In the genomic region with DNA sequence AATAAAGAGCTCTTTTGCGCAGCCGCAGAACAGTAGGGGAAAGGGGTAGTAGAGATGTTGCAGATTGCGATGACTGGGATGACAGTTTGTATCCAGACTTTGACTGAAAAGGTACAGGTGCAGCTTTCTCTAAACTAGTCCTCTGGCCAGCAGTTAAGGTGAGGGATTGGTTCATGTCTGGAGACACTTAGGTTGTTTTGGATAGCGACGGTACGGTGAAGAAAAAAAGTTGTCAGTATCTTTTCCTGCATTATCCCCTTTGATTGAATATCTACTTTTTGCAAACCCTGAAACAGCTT, we compare ENCODE assay signal across 8 cellular contexts. TPM values are rescaled to one million over a fixed set of nuclear protein-coding genes. Genes with fewer than 3 reads are reported as not detected.
DNase-seq lines count a peak whose midpoint lies in the region; ATAC-seq, FAIRE-seq and TF ChIP-seq lines count a peak whose summit lies in the region.

No MANE protein-coding gene starts in this region.

- no peak for TF ChIP-seq CTCF in IMR-90 (conservative IDR thresholded peaks at IDR 0.05; ENCODE audit: low read depth, low read length)
- TF ChIP-seq CTCF in keratinocyte (optimal IDR thresholded peaks at IDR 0.05 in 1 of 3, IDR thresholded peaks at IDR 0.05 in 1 of 3, conservative IDR thresholded peaks at IDR 0.05 in 1 of 3; ENCODE audit: extremely low read depth in 1 of 3, insufficient read depth in 2 of 3, low read length in 3 of 3) = no peak
- no peak for TF ChIP-seq CTCF in testis (IDR thresholded peaks at IDR 0.05)

- DNase-seq in IMR-90 (no peak), keratinocyte (ENCODE audit: low read depth, low spot score) (no peak), testis (no peak), NCI-H748 (lab: John Stamatoyannopoulos, UW; ENCODE audit: unreplicated experiment) (no peak), NCI-H1105 treated with DMSO at 0.1 percent for 48 hours (lab: John Stamatoyannopoulos, UW) (no peak)

- no peak overlapping the region for H2BK15ac ChIP-seq in IMR-90 (ENCODE audit: low read depth, low read length)

- H3K9ac ChIP-seq in BLaER1 = peak overlapping the region; percentile 90
- H3K9ac ChIP-seq in IMR-90 (ENCODE audit: low read depth, low read length) = peak overlapping the region; percentile 97
- H3K9ac ChIP-seq in keratinocyte (ENCODE audit: control insufficient read depth, extremely low read depth, insufficient read depth, low read length) = peak overlapping the region; percentile 95

- H3K27ac Mint-ChIP-seq in activated naive CD8-positive, alpha-beta T cell = peak overlapping the region; percentile 100

- TF ChIP-seq RAD21 in IMR-90 (IDR thresholded peaks at IDR 0.05; ENCODE audit: low read length) = no peak

- peak overlapping the region; percentile 95 for H3K27ac ChIP-seq in BLaER1
- H3K27ac ChIP-seq in IMR-90 (ENCODE audit: insufficient read depth, low read length) = peak overlapping the region; percentile 96
- H3K27ac ChIP-seq in keratinocyte (ENCODE audit: control insufficient read depth, insufficient read depth, low read length) = peak overlapping the region; percentile 89
- H3K27ac ChIP-seq in testis = peak overlapping the region; percentile 96 to 99

- no peaks in the 10 kb centered on the region for H3K27me3 Mint-ChIP-seq in activated naive CD8-positive, alpha-beta T cell

- ATAC-seq in IMR-90 (ENCODE audit: low read depth) = no peak
- ATAC-seq in HG02610 (IDR thresholded peaks at IDR 0.05; ENCODE audit: unreplicated experiment) = no peak

- TF ChIP-seq POLR2A in IMR-90 (IDR thresholded peaks at IDR 0.05; ENCODE audit: low read depth, low read length) (no peak), testis (IDR thresholded peaks at IDR 0.05) (no peak)

- no peak overlapping the region for H2BK20ac ChIP-seq in IMR-90 (ENCODE audit: low read depth, low read length)

- H3K4me3 ChIP-seq in BLaER1 (peak overlapping the region; percentile 85), IMR-90 (ENCODE audit: insufficient read depth, low read depth, low read length) (peak overlapping the region; percentile 94), keratinocyte (ENCODE audit: control insufficient read depth in 2 of 3, extremely low read depth in 1 of 3, insufficient read depth in 2 of 3, low read depth in 1 of 3, low read length in 3 of 3) (peak overlapping the region; percentile 91 to 100 (median 99)), testis (peak overlapping the region; percentile 92 to 97)

- H2AFZ ChIP-seq in IMR-90 (replicated peaks; ENCODE audit: low read length, poor library complexity) (peak overlapping the region; percentile 97), keratinocyte (ENCODE audit: control insufficient read depth, low read length) (peak overlapping the region; percentile 92)

- peaks cover 23% of the 10 kb centered on the region for H3K79me2 ChIP-seq in keratinocyte (ENCODE audit: control insufficient read depth, insufficient read depth, low read length)

- intact Hi-C loops in IMR-90 (cut with micrococcal nuclease) = loop anchor here (1.0 kb wide), 1 partner anchor 14 kb away; a partner anchor contains a TSS
- intact Hi-C loops in testis (cut with DNase I; ENCODE audit: low total_unique reads) = no loop called here

- H2BK5ac ChIP-seq in IMR-90 (ENCODE audit: low read depth, low read length, poor library complexity, severe bottlenecking) = peak overlapping the region; percentile 82

- H3K9me3 ChIP-seq in BLaER1 = no peaks in the 10 kb centered on the region
- H3K9me3 ChIP-seq in IMR-90 (ENCODE audit: control insufficient read depth, insufficient read depth, low read length) = no peaks in the 10 kb centered on the region
- H3K9me3 ChIP-seq in keratinocyte (ENCODE audit: control insufficient read depth, low read depth, low read length) = no peaks in the 10 kb centered on the region
- no peaks in the 10 kb centered on the region for H3K9me3 ChIP-seq in testis

- no peak for FAIRE-seq in keratinocyte (lab: Jason Lieb, UNC)

- H3K4ac ChIP-seq in IMR-90 (ENCODE audit: low read depth, low read length) = peak overlapping the region; percentile 98; the same call in 1 of the 2 replicates

- peaks cover 14 to 75% of the 10 kb centered on the region in 2 experiments for H3K79me1 ChIP-seq in IMR-90 (ENCODE audit: low read depth in 1 of 2, low read length in 2 of 2)

- CTCF ChIA-PET in IMR-90 (lab: Yijun Ruan, JAX) = interaction anchor here (1.1 kb wide), 1 partner anchor 16 kb away, joined by 3 read pairs; no protein-coding TSS in a partner anchor

- dilution Hi-C loops in IMR-90 (cut with HindIII; ENCODE audit: low sequenced_read_pairs, unreplicated experiment) = no loop called here
- dilution Hi-C loops in keratinocyte (cut with MboI; ENCODE audit: extremely low pct_ligation_motif_present, low sequenced_read_pairs) = no loop called here

- peaks cover 43% of the 10 kb centered on the region for H3K36me3 ChIP-seq in BLaER1
- peaks cover 25% of the 10 kb centered on the region for H3K36me3 ChIP-seq in IMR-90 (ENCODE audit: control insufficient read depth, insufficient read depth, low read length)
- H3K36me3 ChIP-seq in keratinocyte (ENCODE audit: control insufficient read depth in 2 of 2, extremely low read depth in 1 of 2, insufficient read depth in 2 of 2, low read length in 2 of 2) = peaks cover 15 to 16% of the 10 kb centered on the region in 2 experiments
- H3K36me3 ChIP-seq in testis (ENCODE audit: low read depth, missing control alignments) = no peaks in the 10 kb centered on the region

- no peaks in the 10 kb centered on the region for H3K9me3 Mint-ChIP-seq in activated naive CD8-positive, alpha-beta T cell (ENCODE audit: low read depth)

- H3K14ac ChIP-seq in IMR-90 (replicated peaks; ENCODE audit: low read depth, low read length) = peak overlapping the region; percentile 95

- WGBS in IMR-90 (ENCODE audit: extremely low coverage in 2 of 2, insufficient read length in 1 of 2), 2 experiments = 13% methylated on average over 1 of the region's 6 CpGs; no CpG with 5 or more reads in 1 of the 2 experiments
- WGBS in testis, 2 donors = 3% methylated on average over 6 of the region's 6 CpGs

- no peak overlapping the region for H3K18ac ChIP-seq in IMR-90 (ENCODE audit: low read depth, low read length)

- peak overlapping the region; percentile 71 to 98; a peak in 3 of 4 replicates for H4K8ac ChIP-seq in IMR-90 (ENCODE audit: low read depth in 2 of 2, low read length in 2 of 2)

- peaks cover 10% of the 10 kb centered on the region for H3K36me3 Mint-ChIP-seq in activated naive CD8-positive, alpha-beta T cell

- peak overlapping the region; percentile 87; the same call in 1 of the 2 replicates for H3K56ac ChIP-seq in IMR-90 (ENCODE audit: extremely low read depth, insufficient read depth, low read length)

- H3K9me1 ChIP-seq in IMR-90 (ENCODE audit: insufficient read depth, low read length) = peaks cover 6% of the 10 kb centered on the region; the same call in 1 of the 2 replicates
- peaks cover 4% of the 10 kb centered on the region for H3K9me1 ChIP-seq in keratinocyte (ENCODE audit: control insufficient read depth, extremely low read depth, insufficient read depth, low read length)

- in situ Hi-C loops in IMR-90 (cut with MboI; ENCODE audit: low sequenced_read_pairs) = no loop called here

- H4K91ac ChIP-seq in IMR-90 (ENCODE audit: insufficient read depth, low read depth, low read length) = peak overlapping the region; percentile 91

- H3K4me1 Mint-ChIP-seq in activated naive CD8-positive, alpha-beta T cell (ENCODE audit: low read depth) = peaks cover 42% of the 10 kb centered on the region

- H2BK120ac ChIP-seq in IMR-90 (ENCODE audit: low read depth, low read length) = peak overlapping the region; percentile 84; the same call in 1 of the 2 replicates

- H3K27me3 ChIP-seq in BLaER1 (no peaks in the 10 kb centered on the region), IMR-90 (ENCODE audit: control insufficient read depth, insufficient read depth, low read length) (no peaks in the 10 kb centered on the region), keratinocyte (ENCODE audit: control insufficient read depth, extremely low read depth, insufficient read depth, low read length) (no peaks in the 10 kb centered on the region), testis (no peaks in the 10 kb centered on the region)

- H3K4me2 ChIP-seq in BLaER1 (peak overlapping the region; percentile 90), IMR-90 (ENCODE audit: low read depth, low read length) (peak overlapping the region; percentile 96), keratinocyte (ENCODE audit: control insufficient read depth, extremely low read depth, insufficient read depth, low read depth, low read length) (peak overlapping the region; percentile 99)

- H3K4me1 ChIP-seq in BLaER1 (peaks cover 38% of the 10 kb centered on the region), IMR-90 (ENCODE audit: control insufficient read depth, insufficient read depth, low read length) (peaks cover 2% of the 10 kb centered on the region), keratinocyte (ENCODE audit: control insufficient read depth, extremely low read depth, insufficient read depth, low read length) (peaks cover 18% of the 10 kb centered on the region), testis (peaks cover 16% of the 10 kb centered on the region)

- POLR2A ChIA-PET in IMR-90 (lab: Charles Lee; ENCODE audit: unreplicated experiment) = interaction anchor here (0.7 kb wide), 1 partner anchor 10 kb away, joined by 6 read pairs; no protein-coding TSS in a partner anchor

- H3K4me3 Mint-ChIP-seq in activated naive CD8-positive, alpha-beta T cell = peak overlapping the region; percentile 98

- peak overlapping the region; percentile 98; the same call in 1 of the 2 replicates for H4K5ac ChIP-seq in IMR-90 (ENCODE audit: low read depth, low read length)

- peak overlapping the region; percentile 84; the same call in 1 of the 2 replicates for H3K23ac ChIP-seq in IMR-90 (ENCODE audit: low read depth, low read length)

- no TSS peak for BruUV-seq in IMR-90 (replicated peaks; lab: Mats Ljungman, UMichigan)

- H4K20me1 ChIP-seq in BLaER1 (peaks cover 55% of the 10 kb centered on the region; the same call in 1 of the 2 replicates), IMR-90 (ENCODE audit: insufficient read depth, low read length) (peaks cover 4% of the 10 kb centered on the region; the same call in 1 of the 2 replicates), keratinocyte (ENCODE audit: control insufficient read depth, extremely low read depth, insufficient read depth, low read length) (no peaks in the 10 kb centered on the region)

- peak overlapping the region; percentile 98 for H2AK9ac ChIP-seq in IMR-90 (replicated peaks; ENCODE audit: low read depth, low read length, poor library complexity)

- peak overlapping the region; percentile 87 for H2AK5ac ChIP-seq in IMR-90 (ENCODE audit: low read depth, low read length)

RNA-seq across cellular contexts. Expression of a gene that starts 0.5 kb away (rescaled TPM):
- total RNA-seq in IMR-90 (2012; rRNA removed) = 7.2 TPM in 2 replicates
- 16.7 and 17.3 TPM in 2 replicates for polyA plus RNA-seq in IMR-90 (2012; rRNA removed)
- 9.5 and 11.1 TPM in 2 replicates for polyA plus RNA-seq in IMR-90 (2012; cell fraction: cytosol; rRNA removed)
- polyA plus RNA-seq in IMR-90 (2012; cell fraction: nucleus; rRNA removed; ENCODE audit: low replicate concordance) = 8.2 and 15.9 TPM in 2 replicates
- polyA plus RNA-seq in keratinocyte = 5.4 to 6.4 TPM (median 6.1 TPM) in 3 replicates
- polyA plus RNA-seq in keratinocyte (2011; ENCODE audit: low read depth) = 1.1 TPM
- 3.5 and 4.5 TPM in 2 replicates for polyA plus RNA-seq in keratinocyte (2011; cell fraction: cytosol; rRNA removed)
- polyA plus RNA-seq in keratinocyte (2011; cell fraction: nucleus; rRNA removed) = 6.2 and 7.6 TPM in 2 replicates
- 3.2 and 3.7 TPM in 2 replicates for polyA plus RNA-seq in keratinocyte (2012; ENCODE audit: low replicate concordance)
- polyA minus RNA-seq in keratinocyte = 3.3 to 6.2 TPM (median 3.8 TPM) in 3 replicates
- 1.7 TPM for polyA minus RNA-seq in keratinocyte (2011; cell fraction: cytosol; rRNA and poly(A)+ RNA removed)
- 1.2 and 3.3 TPM in 2 replicates for polyA minus RNA-seq in keratinocyte (2011; cell fraction: nucleus; rRNA and poly(A)+ RNA removed)
- 10 to 100 TPM; 11.2 to 22.9 TPM for total RNA-seq in testis
- polyA plus RNA-seq in testis (ENCODE audit: insufficient read depth, low read depth, low replicate concordance) = 11.0 TPM

RNA-seq across cellular contexts. Expression of a gene that starts 1.3 kb away (rescaled TPM):
- 33.9 and 40.5 TPM in 2 replicates for total RNA-seq in IMR-90 (2012; rRNA removed)
- 43.7 and 44.0 TPM in 2 replicates for polyA plus RNA-seq in IMR-90 (2012; rRNA removed)
- polyA plus RNA-seq in IMR-90 (2012; cell fraction: cytosol; rRNA removed) = 27.9 and 33.6 TPM in 2 replicates
- polyA plus RNA-seq in IMR-90 (2012; cell fraction: nucleus; rRNA removed; ENCODE audit: low replicate concordance) = 45.1 and 54.4 TPM in 2 replicates
- polyA plus RNA-seq in keratinocyte = 28.7 to 48.2 TPM (median 39.5 TPM) in 3 replicates
- polyA plus RNA-seq in keratinocyte (2011; ENCODE audit: low read depth) = 18.9 TPM
- 26.5 and 27.8 TPM in 2 replicates for polyA plus RNA-seq in keratinocyte (2011; cell fraction: cytosol; rRNA removed)
- polyA plus RNA-seq in keratinocyte (2011; cell fraction: nucleus; rRNA removed) = 42.7 and 54.1 TPM in 2 replicates
- 33.2 and 40.0 TPM in 2 replicates for polyA plus RNA-seq in keratinocyte (2012; ENCODE audit: low replicate concordance)
- 31.7 to 47.3 TPM (median 36.9 TPM) in 3 replicates for polyA minus RNA-seq in keratinocyte
- 28.2 TPM for polyA minus RNA-seq in keratinocyte (2011; cell fraction: cytosol; rRNA and poly(A)+ RNA removed)
- 13.8 and 28.8 TPM in 2 replicates for polyA minus RNA-seq in keratinocyte (2011; cell fraction: nucleus; rRNA and poly(A)+ RNA removed)
- 10 to 100 TPM; 68.7 to 72.8 TPM for total RNA-seq in testis
- polyA plus RNA-seq in testis (ENCODE audit: insufficient read depth, low read depth, low replicate concordance) = 205 TPM

RNA-seq across cellular contexts. Expression of a gene that starts 13.6 kb away (rescaled TPM):
- total RNA-seq in IMR-90 (2012; rRNA removed) = 47.5 and 48.6 TPM in 2 replicates
- 35.8 and 39.1 TPM in 2 replicates for polyA plus RNA-seq in IMR-90 (2012; rRNA removed)
- 29.2 and 30.4 TPM in 2 replicates for polyA plus RNA-seq in IMR-90 (2012; cell fraction: cytosol; rRNA removed)
- polyA plus RNA-seq in IMR-90 (2012; cell fraction: nucleus; rRNA removed; ENCODE audit: low replicate concordance) = 48.3 and 57.9 TPM in 2 replicates
- polyA plus RNA-seq in keratinocyte = 22.6 to 67.1 TPM (median 30.0 TPM) in 3 replicates
- 76.5 TPM for polyA plus RNA-seq in keratinocyte (2011; ENCODE audit: low read depth)
- polyA plus RNA-seq in keratinocyte (2011; cell fraction: cytosol; rRNA removed) = 33.9 and 38.8 TPM in 2 replicates
- 64.3 and 73.5 TPM in 2 replicates for polyA plus RNA-seq in keratinocyte (2011; cell fraction: nucleus; rRNA removed)
- polyA plus RNA-seq in keratinocyte (2012; ENCODE audit: low replicate concordance) = 47.7 and 85.8 TPM in 2 replicates
- polyA minus RNA-seq in keratinocyte = 49.7 to 96.2 TPM (median 62.8 TPM) in 3 replicates
- polyA minus RNA-seq in keratinocyte (2011; cell fraction: cytosol; rRNA and poly(A)+ RNA removed) = 42.6 TPM
- 31.0 and 46.8 TPM in 2 replicates for polyA minus RNA-seq in keratinocyte (2011; cell fraction: nucleus; rRNA and poly(A)+ RNA removed)
- 10 to 100 TPM; 63.2 to 67.1 TPM for total RNA-seq in testis
- polyA plus RNA-seq in testis (ENCODE audit: insufficient read depth, low read depth, low replicate concordance) = 104 TPM

RNA-seq across cellular contexts. Expression of a gene that starts 59.4 kb away (rescaled TPM):
- total RNA-seq in IMR-90 (2012; rRNA removed) = 16.1 and 18.8 TPM in 2 replicates
- 21.2 TPM in 2 replicates for polyA plus RNA-seq in IMR-90 (2012; rRNA removed)
- 11.5 and 12.8 TPM in 2 replicates for polyA plus RNA-seq in IMR-90 (2012; cell fraction: cytosol; rRNA removed)
- 37.5 and 59.7 TPM in 2 replicates for polyA plus RNA-seq in IMR-90 (2012; cell fraction: nucleus; rRNA removed; ENCODE audit: low replicate concordance)
- 25.3 to 36.6 TPM (median 30.0 TPM) in 3 replicates for polyA plus RNA-seq in keratinocyte
- polyA plus RNA-seq in keratinocyte (2011; ENCODE audit: low read depth) = 40.6 TPM
- polyA plus RNA-seq in keratinocyte (2011; cell fraction: cytosol; rRNA removed) = 13.9 and 24.0 TPM in 2 replicates
- 104 and 135 TPM in 2 replicates for polyA plus RNA-seq in keratinocyte (2011; cell fraction: nucleus; rRNA removed)
- polyA plus RNA-seq in keratinocyte (2012; ENCODE audit: low replicate concordance) = 25.5 and 44.1 TPM in 2 replicates
- 43.2 to 78.2 TPM (median 76.0 TPM) in 3 replicates for polyA minus RNA-seq in keratinocyte
- polyA minus RNA-seq in keratinocyte (2011; cell fraction: cytosol; rRNA and poly(A)+ RNA removed) = 21.7 TPM
- 79.1 and 175 TPM in 2 replicates for polyA minus RNA-seq in keratinocyte (2011; cell fraction: nucleus; rRNA and poly(A)+ RNA removed)
- total RNA-seq in testis = 10 to 100 TPM; 50.8 to 72.7 TPM
- polyA plus RNA-seq in testis (ENCODE audit: insufficient read depth, low read depth, low replicate concordance) = 47.4 TPM
